Comparison of ENCODE assay signal across 22 cellular contexts in genomic region chr10:98260752-98261151, GRCh38. TPM values are rescaled to one million over a fixed set of nuclear protein-coding genes. Genes with fewer than 3 reads are reported as not detected.
"Had no signal": no experiment of that assay in that cellular context is flagged by ENCODE, and none has a peak within 500 bp of the region (broad histone marks: within the 10 kb centered on the region; RNA-seq: fewer than 3 reads in every experiment).

No MANE protein-coding gene starts in this region.

- H3K27ac ChIP-seq: epithelial cell of prostate, WERI-Rb-1 had no signal

- H3K36me3 Mint-ChIP-seq: activated naive CD4-positive, alpha-beta T cell treated with anti-CD3 and anti-CD28 coated beads, Interleukin-2, amount 50 U/mL, for 72 hours had no signal

- H3K4me1 Mint-ChIP-seq: T-cell had no signal

- H3K27ac Mint-ChIP-seq: immature natural killer cell, T-cell had no signal

- H3K9me3 ChIP-seq: body of pancreas, neutrophil, SK-N-SH had no signal

- ATAC-seq: activated naive CD4-positive, alpha-beta T cell treated with anti-CD3 and anti-CD28 coated beads, Interleukin-2, amount 50 U/mL, for 72 hours; activated T-cell treated with anti-CD3 and anti-CD28 coated beads, Interleukin-2, amount 50 U/mL, for 4 hours; body of pancreas; stimulated activated naive CD8-positive, alpha-beta T cell treated with anti-CD3 and anti-CD28 coated beads, Interleukin-15, Interleukin-2, amounts not matched to agents 100 U/mL and 50 U/mL, for 24 hours; T-cell had no signal

- DNase-seq: activated CD4-positive, alpha-beta T cell treated with anti-CD3 and anti-CD28 coated beads, Interleukin-2, amount 50 U/mL, for 48 hours; activated effector memory CD4-positive, alpha-beta T cell treated with Interleukin-2 at 50 U/mL for 16 hours; activated T-cell treated with anti-CD3 and anti-CD28 coated beads, Interleukin-2, amount 50 U/mL, for 4 hours; body of pancreas; central memory CD4-positive, alpha-beta T cell; cortex of kidney; effector memory CD4-positive, alpha-beta T cell; immature natural killer cell; midbrain; SK-N-SH; small intestine; stimulated activated CD4-positive, alpha-beta T cell treated with anti-CD3 and anti-CD28 coated beads, Interleukin-4, amount 100 ng/mL, for 4 hours; stimulated activated CD8-positive, alpha-beta memory T cell treated with anti-CD3 and anti-CD28 coated beads, Interleukin-4, amount 100 ng/mL, for 48 hours; stimulated activated naive CD8-positive, alpha-beta T cell treated with anti-CD3 and anti-CD28 coated beads, Interleukin-15, Interleukin-2, amounts not matched to agents 100 U/mL and 50 U/mL, for 24 hours; T-helper 9 cell; WERI-Rb-1 had no signal

- H3K27me3 ChIP-seq: body of pancreas had no signal

- H3K9me3 Mint-ChIP-seq: activated naive CD4-positive, alpha-beta T cell treated with anti-CD3 and anti-CD28 coated beads, Interleukin-2, amount 50 U/mL, for 72 hours; activated T-cell treated with anti-CD3 and anti-CD28 coated beads, Interleukin-2, amount 50 U/mL, for 4 hours; immature natural killer cell; T-cell had no signal

- H3K4me3 Mint-ChIP-seq: activated T-cell treated with anti-CD3 and anti-CD28 coated beads, Interleukin-2, amount 50 U/mL, for 4 hours; immature natural killer cell; T-cell had no signal

- H3K4me3 ChIP-seq: body of pancreas, lung had no signal

RNA-seq across cellular contexts. Expression of gene LOXL4, which starts 7.2 kb away (rescaled TPM):
- total RNA-seq: activated naive CD4-positive, alpha-beta T cell treated with anti-CD3 and anti-CD28 coated beads, Interleukin-2, amount 50 U/mL, for 72 hours; activated T-cell treated with anti-CD3 and anti-CD28 coated beads, Interleukin-2, amount 50 U/mL, for 4 hours; frontal cortex had no signal
